Comparison of ENCODE assay signal across 8 cellular contexts in the genomic region with DNA sequence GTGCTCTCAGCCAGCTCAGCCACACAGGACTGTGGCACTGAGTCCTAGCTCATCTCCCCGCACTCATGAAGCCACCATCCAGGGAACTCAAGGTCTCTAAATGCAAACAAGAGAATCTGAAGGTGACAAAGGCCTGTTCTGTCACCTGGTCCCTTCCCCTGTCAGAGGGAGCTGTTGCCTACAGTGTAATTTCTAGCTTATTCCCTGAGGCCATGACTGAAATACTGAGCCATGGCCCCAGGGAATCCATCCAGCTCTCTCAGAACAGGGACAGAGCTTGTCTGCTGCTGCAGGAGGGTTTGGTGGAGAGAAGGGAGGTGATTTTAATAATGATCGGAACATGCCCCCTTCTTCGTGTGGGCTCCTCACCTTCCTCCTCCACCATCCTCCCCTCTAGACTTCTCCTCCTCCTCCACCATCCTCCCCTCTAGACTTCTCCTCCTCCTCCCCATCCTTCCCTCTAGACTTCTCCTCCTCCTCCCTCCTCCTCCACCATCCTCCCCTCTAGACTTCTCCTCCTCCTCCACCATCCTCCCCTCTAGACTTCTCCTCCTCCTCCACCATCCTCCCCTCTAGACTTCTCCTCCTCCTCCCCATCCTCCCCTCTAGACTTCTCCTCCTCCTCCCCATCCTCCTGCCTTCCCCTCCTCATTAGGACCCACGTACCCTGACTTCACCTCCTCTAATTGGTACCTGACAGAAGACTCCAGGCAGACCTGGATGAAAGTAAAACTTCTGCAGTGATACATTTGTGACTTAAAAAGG.
DNase-seq lines count a peak whose midpoint lies in the region; ATAC-seq and TF ChIP-seq lines count a peak whose summit lies in the region.
"Had no signal": no experiment of that assay in that cellular context is flagged by ENCODE, and none has a peak within 500 bp of the region (broad histone marks: within the 10 kb centered on the region; RNA-seq: fewer than 3 reads in every experiment).

No MANE protein-coding gene starts in this region.

- peak; percentile 39 for DNase-seq in ELR (ENCODE audit: low read depth)
- peak; percentile 39 for DNase-seq in NB4 (ENCODE audit: low read depth)
- DNase-seq in dermis blood vessel endothelial cell, result peak; percentile 28
- DNase-seq in neural crest cell (ENCODE audit: low read depth, low spot score), result peak; percentile 47
- DNase-seq in GM20000 (ENCODE audit: low spot score), result no peak

- peaks cover 5% of the 10 kb centered on the region for H3K27me3 Mint-ChIP-seq in neural crest cell (ENCODE audit: low read depth)

- ATAC-seq in HG03442 (IDR thresholded peaks at IDR 0.05; ENCODE audit: unreplicated experiment), result no peak
- no peak for ATAC-seq in GM19324 (IDR thresholded peaks at IDR 0.05; ENCODE audit: low FRiP score, unreplicated experiment)
- ATAC-seq: body of pancreas had no signal

- H3K36me3 Mint-ChIP-seq in neural crest cell (ENCODE audit: low read depth), result no peaks in the 10 kb centered on the region

- H3K4me1 Mint-ChIP-seq in neural crest cell, result no peaks in the 10 kb centered on the region

- no peaks in the 10 kb centered on the region for H3K9me3 Mint-ChIP-seq in neural crest cell

- no peak for TF ChIP-seq CTCF in NB4 (IDR thresholded peaks at IDR 0.05; ENCODE audit: low read depth, low read length)
- no peak for TF ChIP-seq CTCF in neural crest cell (conservative IDR thresholded peaks at IDR 0.05)
- TF ChIP-seq CTCF in GM20000 (IDR thresholded peaks at IDR 0.05; ENCODE audit: extremely low read depth, missing control alignments), result no peak

- H3K27ac Mint-ChIP-seq in neural crest cell (ENCODE audit: unreplicated experiment), result no peak overlapping the region

- TF ChIP-seq POLR2A in NB4 (IDR thresholded peaks at IDR 0.05; ENCODE audit: extremely low read depth, insufficient read length), result no peak

- no peak overlapping the region for H3K4me3 Mint-ChIP-seq in neural crest cell

- no peak overlapping the region for H3K4me3 ChIP-seq in NB4 (ENCODE audit: low read depth, low read length)
- H3K4me3 ChIP-seq: body of pancreas had no signal
